12 cellular contexts compared by ENCODE assay signal in genomic region chr5:160628295-160629006, GRCh38.
"Had no signal": no experiment of that assay in that cellular context is flagged by ENCODE, and none has a peak within 500 bp of the region (broad histone marks: within the 10 kb centered on the region; RNA-seq: fewer than 3 reads in every experiment).

No MANE protein-coding gene starts in this region.

- FAIRE-seq: keratinocyte, pancreas had no signal

- H3K36me3 ChIP-seq: brain microvascular endothelial cell, gastrocnemius medialis, pancreas, tibial artery, uterus had no signal

- H3K4me1 ChIP-seq: gastrocnemius medialis, pancreas, tibial artery, uterus had no signal

- H3K4me3 ChIP-seq: gastrocnemius medialis, pancreas, tibial artery, uterus had no signal

- H3K27ac ChIP-seq: brain microvascular endothelial cell, gastrocnemius medialis, pancreas, tibial artery, uterus had no signal

- H3K27me3 ChIP-seq: brain microvascular endothelial cell, gastrocnemius medialis, pancreas, tibial artery, uterus had no signal

- ATAC-seq: gastrocnemius medialis, pancreas had no signal

- DNase-seq: activated CD4-positive, alpha-beta T cell treated with anti-CD3 and anti-CD28 coated beads, Interleukin-2, amount 10 ng/mL, durations not matched to agents 7 days and 5 days; activated CD4-positive, CD25-positive, alpha-beta regulatory T cell; activated naive CD8-positive, alpha-beta T cell treated with anti-CD3 and anti-CD28 coated beads, Interleukin-2, amount 10 ng/mL, durations not matched to agents 7 days and 5 days; brain microvascular endothelial cell; dermis blood vessel endothelial cell; endodermal cell; gastrocnemius medialis; pancreas; stimulated activated CD4-positive, alpha-beta T cell treated with anti-CD3 and anti-CD28 coated beads, Interleukin-2, amount 100 ng/mL, for 24 hours; tibial artery; uterus had no signal

- H3K9me3 ChIP-seq: gastrocnemius medialis, pancreas, tibial artery, uterus had no signal
